Comparison of ENCODE assay signal across 14 cellular contexts in genomic region chr1:41740630-41741239, GRCh38.
DNase-seq lines count a peak whose midpoint lies in the region; ATAC-seq, FAIRE-seq and TF ChIP-seq lines count a peak whose summit lies in the region.
"Had no signal": no experiment of that assay in that cellular context is flagged by ENCODE, and none has a peak within 500 bp of the region (broad histone marks: within the 10 kb centered on the region; RNA-seq: fewer than 3 reads in every experiment).

No MANE protein-coding gene starts in this region.

- DNase-seq in stimulated activated CD4-positive, alpha-beta T cell treated with anti-CD3 and anti-CD28 coated beads, Interleukin-4, amount 100 ng/mL, for 24 hours: peak; percentile 28
- DNase-seq in stimulated activated CD4-positive, alpha-beta T cell treated with anti-CD3 and anti-CD28 coated beads, Interleukin-4, amount 100 ng/mL, for 1 hour: no peak
- peak; percentile 71 for DNase-seq in SKM-1 (lab: John Stamatoyannopoulos, UW; ENCODE audit: unreplicated experiment)
- no peak for DNase-seq in H54 (ENCODE audit: insufficient read length, low spot score)
- no peak for DNase-seq in MG63
- DNase-seq: CD4-positive, alpha-beta T cell; dorsolateral prefrontal cortex; GOT3; NCI-H1694 had no signal

- no peaks in the 10 kb centered on the region for H3K9me3 ChIP-seq in MG63
- H3K9me3 ChIP-seq: thoracic aorta had no signal

- TF ChIP-seq POLR2A in H54 (IDR thresholded peaks at IDR 0.05; ENCODE audit: low read depth, low read length): no peak

- H3K27me3 ChIP-seq in MG63: no peaks in the 10 kb centered on the region
- H3K27me3 ChIP-seq: dorsolateral prefrontal cortex, hepatocyte had no signal

- ATAC-seq in esophagus mucosa (peak; percentile 5), GM18870 (IDR thresholded peaks at IDR 0.05; ENCODE audit: unreplicated experiment) (no peak), GM21723 (IDR thresholded peaks at IDR 0.05; ENCODE audit: unreplicated experiment) (no peak)

- FAIRE-seq in H54 (lab: Jason Lieb, UNC): no peak

- no peak overlapping the region for H3K4me3 ChIP-seq in MG63
- H3K4me3 ChIP-seq: dorsolateral prefrontal cortex, hepatocyte, thoracic aorta had no signal

- H3K36me3 ChIP-seq in MG63: no peaks in the 10 kb centered on the region
- H3K36me3 ChIP-seq: thoracic aorta had no signal

Comparison
In these comparisons a context has a peak if more than half of its experiments do, and no peak if none do; other contexts are left out.
1. DNase-seq: peak in stimulated activated CD4-positive, alpha-beta T cell treated with anti-CD3 and anti-CD28 coated beads, Interleukin-4, amount 100 ng/mL, for 24 hours (single experiment) and SKM-1 (single experiment); none in stimulated activated CD4-positive, alpha-beta T cell treated with anti-CD3 and anti-CD28 coated beads, Interleukin-4, amount 100 ng/mL, for 1 hour (single experiment), H54 (single experiment) and MG63 (single experiment).